In the genomic region with DNA sequence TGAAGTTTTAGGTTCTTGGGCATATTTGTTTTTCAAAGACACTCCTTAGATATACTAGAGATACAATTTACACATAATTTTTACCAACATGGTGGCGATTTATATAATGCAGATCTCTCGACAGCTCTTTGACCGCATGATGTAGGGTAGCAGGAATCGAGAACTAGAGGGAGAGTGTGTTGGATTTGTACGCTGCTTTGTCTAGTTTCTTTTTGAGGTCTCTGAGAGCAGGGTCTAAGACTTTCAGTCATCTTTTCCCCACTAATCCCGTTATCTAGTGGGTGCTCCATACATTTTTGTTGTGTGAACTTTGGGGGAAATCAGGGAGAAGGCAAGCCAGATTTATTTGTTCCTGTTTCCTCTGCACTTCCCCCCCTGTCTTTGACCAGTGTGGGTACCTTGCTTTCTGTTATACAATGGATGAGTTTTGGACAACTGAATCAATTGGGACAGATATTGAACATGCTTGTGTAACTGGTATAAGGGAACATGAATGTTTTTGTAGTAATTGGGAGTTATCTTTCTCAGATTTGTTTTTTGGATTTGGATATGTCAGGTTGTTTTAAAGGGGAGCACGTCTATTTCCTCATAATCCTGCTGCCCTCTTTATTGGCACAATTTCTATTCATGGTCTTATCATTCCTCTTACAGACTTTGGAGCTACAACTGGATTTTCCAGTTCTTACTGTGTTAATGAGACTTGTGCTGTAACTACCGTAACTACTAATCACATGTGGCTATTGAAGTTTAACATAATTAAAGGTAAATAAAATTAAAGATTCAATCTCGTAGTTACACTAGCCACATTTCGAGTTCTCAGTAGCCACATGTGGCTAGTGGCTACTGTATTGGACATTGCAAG, we compare ENCODE assay signal across 8 cellular contexts. TPM values are rescaled to one million over a fixed set of nuclear protein-coding genes. Genes with fewer than 3 reads are reported as not detected.
A peak's percentile ranks its signal among the peaks of the same experiment; 100 is the strongest.
DNase-seq lines count a peak whose midpoint lies in the region; ATAC-seq and TF ChIP-seq lines count a peak whose summit lies in the region.

No MANE protein-coding gene starts in this region.

- H3K4me3 ChIP-seq in SK-N-SH (ENCODE audit: low read depth in 2 of 2, low read length in 1 of 2) (peak overlapping the region; percentile 86 to 91), coronary artery (peak overlapping the region; percentile 77)

- H3K27ac ChIP-seq in SK-N-SH (ENCODE audit: low read depth in 2 of 2, low read length in 1 of 2) (no peak overlapping the region), coronary artery (peak overlapping the region in 1 of 2 donors; percentile 79)

- peaks cover 42% of the 10 kb centered on the region for H3K4me1 Mint-ChIP-seq in neural crest cell

- DNase-seq in SK-N-SH = peak; percentile 9
- DNase-seq in NOMO-1 treated with dmso at 0.1 percent for 144 hours (lab: John Stamatoyannopoulos, UW; ENCODE audit: unreplicated experiment) = peak; percentile 7
- DNase-seq in coronary artery (ENCODE audit: low spot score) = no peak
- no peak for DNase-seq in neural crest cell (ENCODE audit: low read depth, low spot score)
- DNase-seq in stimulated activated CD4-positive, alpha-beta T cell treated with anti-CD3 and anti-CD28 coated beads, Interleukin-4, amount 100 ng/mL, for 4 hours = no peak

- no peaks in the 10 kb centered on the region for H3K36me3 ChIP-seq in SK-N-SH (replicated peaks in 1 of 2; ENCODE audit: control insufficient read depth in 1 of 2, insufficient read depth in 2 of 2, low read length in 1 of 2)

- H3K9me2 ChIP-seq in SK-N-SH = no peaks in the 10 kb centered on the region

- H4K20me1 ChIP-seq in SK-N-SH (ENCODE audit: insufficient read depth) = peaks cover 7% of the 10 kb centered on the region

- no peaks in the 10 kb centered on the region for H3K9me3 Mint-ChIP-seq in neural crest cell

- peak overlapping the region; percentile 84 for H3K4me2 ChIP-seq in SK-N-SH

- no peak for TF ChIP-seq RAD21 in SK-N-SH (IDR thresholded peaks at IDR 0.05; ENCODE audit: low read length)

- ATAC-seq in SK-N-SH treated with all-trans-retinoic acid at 6 μM for 48 hours (no peak; the same call in 2 of the 3 replicates), HG03565 (IDR thresholded peaks at IDR 0.05; ENCODE audit: unreplicated experiment) (no peak), GM18909 (IDR thresholded peaks at IDR 0.05; ENCODE audit: poor library complexity, unreplicated experiment) (no peak)

- TF ChIP-seq CTCF in SK-N-SH (IDR thresholded peaks at IDR 0.05) (no peak), coronary artery (IDR thresholded peaks at IDR 0.05) (no peak), neural crest cell (conservative IDR thresholded peaks at IDR 0.05) (no peak)

- no peak overlapping the region for H3K27ac Mint-ChIP-seq in neural crest cell (ENCODE audit: unreplicated experiment)

- peaks cover 13 to 23% of the 10 kb centered on the region in 2 experiments; a peak in 3 of 4 replicates for H3K4me1 ChIP-seq in SK-N-SH (ENCODE audit: control insufficient read depth in 1 of 2, insufficient read depth in 2 of 2, low read depth in 1 of 2, low read length in 1 of 2)

- POLR2A ChIA-PET in SK-N-SH (lab: Yijun Ruan, JAX) = no interaction called here

- H3F3A ChIP-seq in SK-N-SH (replicated peaks; ENCODE audit: insufficient read depth) = peaks cover 22% of the 10 kb centered on the region

- no peaks in the 10 kb centered on the region for H3K36me3 Mint-ChIP-seq in neural crest cell (ENCODE audit: low read depth)

- CTCF ChIA-PET in SK-N-SH (lab: Yijun Ruan, JAX) = interaction anchor here (0.6 to 6.8 kb wide), 9 partner anchors 10 to 487 kb away, joined by 3 to 88 read pairs (median 4); no protein-coding TSS in a partner anchor

- H3K4me3 Mint-ChIP-seq in neural crest cell = peak overlapping the region; percentile 98

- no peaks in the 10 kb centered on the region for H3K9me3 ChIP-seq in SK-N-SH

- WGBS in SK-N-SH (ENCODE audit: low lambda C conversion rate) = 72% methylated on average over 10 of the region's 10 CpGs

- peak overlapping the region; percentile 77; the same call in 1 of the 2 replicates for H2AFZ ChIP-seq in SK-N-SH (ENCODE audit: low read depth)

- H3K79me2 ChIP-seq in SK-N-SH (ENCODE audit: insufficient read depth) = peaks cover 50% of the 10 kb centered on the region

- TF ChIP-seq EP300 in SK-N-SH (IDR thresholded peaks at IDR 0.05; ENCODE audit: borderline replicate concordance in 1 of 2, low read depth in 1 of 2, low read length in 1 of 2) = no peak

- H3K9ac ChIP-seq in SK-N-SH = peak overlapping the region; percentile 84

- H3K27me3 Mint-ChIP-seq in neural crest cell (ENCODE audit: low read depth) = no peaks in the 10 kb centered on the region

- no peaks in the 10 kb centered on the region for H3K27me3 ChIP-seq in SK-N-SH (ENCODE audit: insufficient read depth)

TF ChIP-seq in SK-N-SH, 30 proteins besides CTCF, POLR2A, EP300 and RAD21 (continues in another document):
- no peak for TF ChIP-seq ZBTB33 (IDR thresholded peaks at IDR 0.05; ENCODE audit: borderline replicate concordance, low read depth)
- no peak for TF ChIP-seq TAF1 (IDR thresholded peaks at IDR 0.05; ENCODE audit: borderline replicate concordance, low read depth, low read length)
- TF ChIP-seq NFIC (IDR thresholded peaks at IDR 0.05; ENCODE audit: borderline replicate concordance) = no peak
- TF ChIP-seq IRF3 (IDR thresholded peaks at IDR 0.05; ENCODE audit: low read depth, low read length) = no peak

TF ChIP-seq in SK-N-SH treated with all-trans-retinoic acid at 6 μM for 48 hours, 23 proteins besides CTCF, POLR2A, EP300 and RAD21 (continues in another document):
- TF ChIP-seq TSHZ2 (CRISPR knock-in tag; IDR thresholded peaks at IDR 0.05) (no peak), CSDC2 (CRISPR knock-in tag; IDR thresholded peaks at IDR 0.05) (no peak), PATZ1 (CRISPR knock-in tag; IDR thresholded peaks at IDR 0.05; ENCODE audit: borderline replicate concordance) (no peak), SNAI2 (CRISPR knock-in tag; IDR thresholded peaks at IDR 0.05) (no peak), ISL1 (CRISPR knock-in tag; IDR thresholded peaks at IDR 0.05) (no peak), ZFP3 (CRISPR knock-in tag; IDR thresholded peaks at IDR 0.05) (no peak), BACH2 (CRISPR knock-in tag; IDR thresholded peaks at IDR 0.05; ENCODE audit: borderline replicate concordance) (no peak), TCF4 (CRISPR knock-in tag; IDR thresholded peaks at IDR 0.05; ENCODE audit: borderline replicate concordance) (no peak), ESRRG (CRISPR knock-in tag; IDR thresholded peaks at IDR 0.05) (no peak), ZNF70 (CRISPR knock-in tag; IDR thresholded peaks at IDR 0.05) (no peak), ZFP30 (CRISPR knock-in tag; IDR thresholded peaks at IDR 0.05) (no peak)
- TF ChIP-seq, protein P1, sequence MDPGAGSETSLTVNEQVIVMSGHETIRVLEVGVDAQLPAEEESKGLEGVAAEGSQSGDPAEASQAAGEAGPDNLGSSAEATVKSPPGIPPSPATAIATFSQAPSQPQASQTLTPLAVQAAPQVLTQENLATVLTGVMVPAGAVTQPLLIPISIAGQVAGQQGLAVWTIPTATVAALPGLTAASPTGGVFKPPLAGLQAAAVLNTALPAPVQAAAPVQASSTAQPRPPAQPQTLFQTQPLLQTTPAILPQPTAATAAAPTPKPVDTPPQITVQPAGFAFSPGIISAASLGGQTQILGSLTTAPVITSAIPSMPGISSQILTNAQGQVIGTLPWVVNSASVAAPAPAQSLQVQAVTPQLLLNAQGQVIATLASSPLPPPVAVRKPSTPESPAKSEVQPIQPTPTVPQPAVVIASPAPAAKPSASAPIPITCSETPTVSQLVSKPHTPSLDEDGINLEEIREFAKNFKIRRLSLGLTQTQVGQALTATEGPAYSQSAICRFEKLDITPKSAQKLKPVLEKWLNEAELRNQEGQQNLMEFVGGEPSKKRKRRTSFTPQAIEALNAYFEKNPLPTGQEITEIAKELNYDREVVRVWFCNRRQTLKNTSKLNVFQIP (CRISPR knock-in tag; IDR thresholded peaks at IDR 0.05; ENCODE audit: borderline replicate concordance, low read depth) = no peak

RNA-seq across cellular contexts. Expression of gene FDX1, which starts 1.7 kb away (rescaled TPM):
- polyA plus RNA-seq in SK-N-SH (2012; rRNA removed) = 3.7 and 4.0 TPM in 2 replicates
- polyA plus RNA-seq in SK-N-SH (2012; cell fraction: cytosol; rRNA removed) = 5.6 and 6.7 TPM in 2 replicates
- 1.1 and 1.7 TPM in 2 replicates for polyA plus RNA-seq in SK-N-SH (2012; cell fraction: nucleus; rRNA removed)
- 8.9 and 9.7 TPM in 2 replicates for total RNA-seq in neural crest cell

Comparison
In these comparisons a context has a peak if more than half of its experiments do, and no peak if none do; other contexts are left out.
1. DNase-seq: peak in SK-N-SH (single experiment) and NOMO-1 treated with dmso at 0.1 percent for 144 hours (single experiment); none in coronary artery (single experiment), neural crest cell (single experiment) and stimulated activated CD4-positive, alpha-beta T cell treated with anti-CD3 and anti-CD28 coated beads, Interleukin-4, amount 100 ng/mL, for 4 hours (0 of 2).